Comparison of ENCODE assay signal across 2 cellular contexts in the genomic region with DNA sequence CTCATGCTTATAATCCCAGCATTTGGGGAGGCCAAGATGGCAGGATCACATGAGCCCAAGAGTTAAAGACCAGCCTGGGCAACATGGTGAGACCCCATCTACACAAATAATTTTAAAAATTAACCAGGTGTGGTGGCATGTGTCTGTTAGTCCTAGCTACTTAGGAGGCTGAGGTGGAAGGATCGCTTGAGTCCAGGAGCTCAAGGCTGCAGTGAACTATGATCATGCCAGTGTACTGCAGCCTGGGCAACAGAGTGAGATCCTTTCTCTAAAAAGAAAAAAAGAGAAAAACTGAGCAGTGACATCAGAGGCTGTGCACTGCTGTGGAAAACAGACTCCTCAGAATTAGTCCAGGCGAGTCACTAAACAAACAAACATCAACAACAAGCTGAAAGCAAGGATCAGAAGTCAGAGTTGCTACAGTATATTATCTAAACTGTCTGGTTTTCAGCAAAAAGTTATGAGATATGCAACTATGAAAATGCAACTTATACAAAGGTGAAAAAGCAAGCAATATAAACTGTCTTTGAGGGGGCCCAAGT.
TF ChIP-seq lines count a peak whose summit lies in the region.

No MANE protein-coding gene starts in this region.

TF ChIP-seq in GM12891, 5 proteins besides CTCF, POLR2A, EP300 and RAD21:
- no peak for TF ChIP-seq TAF1 (IDR thresholded peaks at IDR 0.05; ENCODE audit: low read depth, low read length)
- TF ChIP-seq POLR2AphosphoS5 (IDR thresholded peaks at IDR 0.05; ENCODE audit: low read depth, low read length), result no peak
- TF ChIP-seq SPI1 (IDR thresholded peaks at IDR 0.05; ENCODE audit: low read depth, low read length), result no peak
- no peak for TF ChIP-seq POU2F2 (IDR thresholded peaks at IDR 0.05; ENCODE audit: low read depth, low read length)
- TF ChIP-seq PAX5 (IDR thresholded peaks at IDR 0.05; ENCODE audit: insufficient read depth, low read length, severe bottlenecking), result no peak

TF ChIP-seq in endothelial cell of umbilical vein, 7 proteins besides CTCF, POLR2A, EP300 and RAD21:
- no peak for TF ChIP-seq EZH2 (IDR thresholded peaks at IDR 0.05; ENCODE audit: borderline replicate concordance, low read depth, low read length, severe bottlenecking)
- TF ChIP-seq GATA2 (IDR thresholded peaks at IDR 0.05; ENCODE audit: insufficient read depth, insufficient read length, low read depth, low read length), result no peak
- TF ChIP-seq POLR2AphosphoS5 (IDR thresholded peaks at IDR 0.05; ENCODE audit: insufficient read depth, low read depth, low read length), result no peak
- TF ChIP-seq MAX (IDR thresholded peaks at IDR 0.05; ENCODE audit: insufficient read depth, insufficient read length), result no peak
- peak; percentile 8 for TF ChIP-seq FOS (IDR thresholded peaks at IDR 0.05; ENCODE audit: borderline replicate concordance, insufficient read depth, low read length)
- peak; percentile 3 for TF ChIP-seq JUN (IDR thresholded peaks at IDR 0.05; ENCODE audit: borderline replicate concordance, insufficient read depth, insufficient read length, low read depth)
TF ChIP-seq in endothelial cell of umbilical vein: peak in this region for 2.
